ENCODE assay signal across 18 cellular contexts in genomic region chr5:22560115-22560514, GRCh38.
A peak's percentile ranks its signal among the peaks of the same experiment; 100 is the strongest.
DNase-seq lines count a peak whose midpoint lies in the region; TF ChIP-seq lines count a peak whose summit lies in the region.
"Had no signal": no experiment of that assay in that cellular context is flagged by ENCODE, and none has a peak within 500 bp of the region (broad histone marks: within the 10 kb centered on the region; RNA-seq: fewer than 3 reads in every experiment).

No MANE protein-coding gene starts in this region.

- no peaks in the 10 kb centered on the region for H3F3A ChIP-seq in PC-9 (ENCODE audit: insufficient read depth, low read depth)

- TF ChIP-seq CTCF in AG04449 (IDR thresholded peaks at IDR 0.05; ENCODE audit: insufficient read depth, low read length, missing control alignments): no peak
- TF ChIP-seq CTCF in adrenal gland (IDR thresholded peaks at IDR 0.05): no peak
- TF ChIP-seq CTCF in fibroblast of villous mesenchyme (IDR thresholded peaks at IDR 0.05; ENCODE audit: insufficient read depth, low read depth, low read length): no peak
- no peak for TF ChIP-seq CTCF in PC-9 (conservative IDR thresholded peaks at IDR 0.05)

- H2BK120ac ChIP-seq in mesendoderm (ENCODE audit: low read depth, low read length): no peak overlapping the region

- no peak overlapping the region for H3K23ac ChIP-seq in mesendoderm (ENCODE audit: low read length)

- H2AFZ ChIP-seq in PC-9: no peak overlapping the region

- H3K18ac ChIP-seq in mesendoderm (ENCODE audit: low read length): no peak overlapping the region

- H3K27me3 ChIP-seq in adrenal gland (no peaks in the 10 kb centered on the region), PC-9 (ENCODE audit: insufficient read depth, low read depth) (no peaks in the 10 kb centered on the region), mesendoderm (ENCODE audit: insufficient read depth, low read length, poor library complexity) (no peaks in the 10 kb centered on the region)
- H3K27me3 ChIP-seq: BLaER1, vagina had no signal

- no peak overlapping the region for H2BK5ac ChIP-seq in mesendoderm (ENCODE audit: low read length)

- no peak overlapping the region for H3K4ac ChIP-seq in mesendoderm (ENCODE audit: low read depth, low read length)

- H3K79me2 ChIP-seq in PC-9 (ENCODE audit: low read depth) (no peaks in the 10 kb centered on the region), mesendoderm (ENCODE audit: control insufficient read depth, insufficient read depth, low read length) (no peaks in the 10 kb centered on the region)

- H4K8ac ChIP-seq in mesendoderm (ENCODE audit: low read depth, low read length): no peak overlapping the region

- DNase-seq in AG04449 (ENCODE audit: low read depth, low spot score) (peak; percentile 41), HT1080 (ENCODE audit: low read depth) (peak; percentile 65), adrenal gland (peak in 4 of 7 donors; percentile 12 to 25 (median 18)), fibroblast of villous mesenchyme (ENCODE audit: low read depth) (peak; percentile 44), PC-9 (no peak), mesendoderm (no peak), dermis blood vessel endothelial cell (no peak)
- DNase-seq in stimulated activated CD4-positive, alpha-beta T cell treated with anti-CD3 and anti-CD28 coated beads, Interleukin-4, amount 100 ng/mL, for 1 hour: no peak
- DNase-seq: activated CD4-positive, CD25-positive, alpha-beta regulatory T cell; DMS79; kidney glomerular epithelial cell; naive thymus-derived CD8-positive, alpha-beta T cell; NCI-H146; retina; stimulated activated naive CD4-positive, alpha-beta T cell had no signal

- no peaks in the 10 kb centered on the region for H3K79me1 ChIP-seq in mesendoderm (ENCODE audit: low read length)

- no peaks in the 10 kb centered on the region for H3K4me1 ChIP-seq in adrenal gland (replicated peaks in 1 of 2)
- no peaks in the 10 kb centered on the region for H3K4me1 ChIP-seq in PC-9 (replicated peaks; ENCODE audit: insufficient read depth)
- peaks cover 2% of the 10 kb centered on the region for H3K4me1 ChIP-seq in mesendoderm (ENCODE audit: control insufficient read depth, low read depth, low read length)
- H3K4me1 ChIP-seq: BLaER1, vagina had no signal

- H3K4me2 ChIP-seq in PC-9: no peak overlapping the region
- no peak overlapping the region for H3K4me2 ChIP-seq in mesendoderm (ENCODE audit: low read length)
- H3K4me2 ChIP-seq: BLaER1 had no signal

- CTCF ChIA-PET in AG04449 (lab: Yijun Ruan, JAX): no interaction called here
- CTCF ChIA-PET in PC-9 (lab: Charles Lee): no interaction called here

- H3K27ac ChIP-seq in adrenal gland (no peak overlapping the region), PC-9 (no peak overlapping the region), mesendoderm (ENCODE audit: low read depth, low read length) (no peak overlapping the region)
- H3K27ac ChIP-seq: BLaER1, vagina had no signal

- H3K9me3 ChIP-seq in adrenal gland (replicated peaks in 1 of 3) (no peaks in the 10 kb centered on the region), PC-9 (ENCODE audit: insufficient read depth, low read depth) (no peaks in the 10 kb centered on the region)
- H3K9me3 ChIP-seq: BLaER1, vagina had no signal

- H3K4me3 ChIP-seq in AG04449 (ENCODE audit: low read depth, low read length) (no peak overlapping the region), adrenal gland (no peak overlapping the region), fibroblast of villous mesenchyme (ENCODE audit: low read depth, low read length) (no peak overlapping the region), PC-9 (no peak overlapping the region), mesendoderm (ENCODE audit: low read length) (no peak overlapping the region)
- H3K4me3 ChIP-seq: BLaER1, GM12878, vagina had no signal

- H3K9ac ChIP-seq in mesendoderm (ENCODE audit: low read length): no peak overlapping the region
- H3K9ac ChIP-seq: BLaER1 had no signal

- H4K20me1 ChIP-seq in PC-9 (ENCODE audit: insufficient read depth): no peaks in the 10 kb centered on the region
- H4K20me1 ChIP-seq: BLaER1 had no signal

- POLR2A ChIA-PET in AG04449 (lab: Yijun Ruan, JAX): no interaction called here
- POLR2A ChIA-PET in PC-9 (lab: Charles Lee; ENCODE audit: unreplicated experiment): no interaction called here

- H2AK5ac ChIP-seq in mesendoderm (ENCODE audit: low read length): no peak overlapping the region

- intact Hi-C loops in adrenal gland (cut with DNase I): no loop called here
- intact Hi-C loops in PC-9 (cut with micrococcal nuclease; ENCODE audit: unreplicated experiment): no loop called here

- H4K5ac ChIP-seq in mesendoderm (ENCODE audit: low read length): no peak overlapping the region

- 34 to 44% (median 41%) methylated on average over 3 of the region's 3 CpGs for WGBS in adrenal gland, 4 donors
- no CpG with 5 or more reads among the region's 3 CpGs for WGBS in mesendoderm (ENCODE audit: extremely low coverage, insufficient coverage, low lambda C conversion rate)

- no peaks in the 10 kb centered on the region for H3K36me3 ChIP-seq in adrenal gland (replicated peaks in 1 of 2)
- no peaks in the 10 kb centered on the region for H3K36me3 ChIP-seq in PC-9 (ENCODE audit: low read depth)
- H3K36me3 ChIP-seq in mesendoderm (ENCODE audit: control insufficient read depth, insufficient read depth, low read length): no peaks in the 10 kb centered on the region
- H3K36me3 ChIP-seq: BLaER1, vagina had no signal

- no peak overlapping the region for H2BK15ac ChIP-seq in mesendoderm (replicated peaks; ENCODE audit: low read depth)

- H3K56ac ChIP-seq in mesendoderm (ENCODE audit: low read length): no peak overlapping the region

- no TSS peak for BruUV-seq in PC-9 (replicated peaks; lab: Mats Ljungman, UMichigan)

- H3K9me2 ChIP-seq in PC-9 (ENCODE audit: insufficient read depth): no peaks in the 10 kb centered on the region

- TF ChIP-seq POLR2A in adrenal gland (IDR thresholded peaks at IDR 0.05): no peak

Comparison
In these comparisons a context has a peak if more than half of its experiments do, and no peak if none do; other contexts are left out.
1. DNase-seq: peak in AG04449 (single experiment), HT1080 (single experiment), adrenal gland (4 of 7) and fibroblast of villous mesenchyme (single experiment); none in PC-9 (0 of 2), stimulated activated CD4-positive, alpha-beta T cell treated with anti-CD3 and anti-CD28 coated beads, Interleukin-4, amount 100 ng/mL, for 1 hour (single experiment), mesendoderm (single experiment) and dermis blood vessel endothelial cell (single experiment).